In the genomic region with DNA sequence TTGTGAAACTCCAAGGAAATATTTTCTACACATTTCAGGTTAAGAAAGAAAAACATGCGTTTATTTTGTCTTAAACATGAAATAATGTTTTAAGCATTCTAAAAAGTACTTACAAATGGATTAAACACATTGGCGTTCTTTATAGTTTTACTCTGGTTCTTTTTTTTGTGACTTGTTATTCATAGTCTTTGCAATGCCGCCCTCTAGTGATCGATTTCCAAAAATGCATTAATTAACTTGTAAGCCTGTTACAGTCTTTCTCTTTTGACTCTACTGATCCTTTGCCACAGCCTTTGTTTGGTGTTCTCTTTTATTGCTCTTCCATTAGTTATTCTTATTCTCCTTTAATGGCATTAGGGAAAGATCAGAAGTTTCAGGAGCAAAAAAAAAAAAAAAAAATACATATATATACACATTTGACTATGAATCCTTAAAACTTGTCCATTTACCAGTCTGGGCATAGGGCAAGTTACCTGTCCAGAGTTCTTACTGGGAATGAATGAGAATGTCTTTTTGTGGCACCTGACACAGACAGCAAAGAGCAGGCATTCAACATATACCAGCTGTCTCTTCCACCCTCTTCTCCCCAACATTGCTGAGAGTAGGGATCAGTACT, we compare ENCODE assay signal across 8 cellular contexts. TPM values are rescaled to one million over a fixed set of nuclear protein-coding genes. Genes with fewer than 3 reads are reported as not detected.
A peak's percentile ranks its signal among the peaks of the same experiment; 100 is the strongest.
DNase-seq lines count a peak whose midpoint lies in the region; ATAC-seq, FAIRE-seq and TF ChIP-seq lines count a peak whose summit lies in the region.

No MANE protein-coding gene starts in this region.

- H4K20me1 ChIP-seq in MM.1S (ENCODE audit: insufficient read depth, low read length) = no peaks in the 10 kb centered on the region
- no peaks in the 10 kb centered on the region for H4K20me1 ChIP-seq in neural progenitor cell (ENCODE audit: low read depth)

- FAIRE-seq in GM12892 (lab: Jason Lieb, UNC) = peak; percentile 60

- DNase-seq in AG20443 (ENCODE audit: low spot score) (peak; percentile 33), GM12892 (ENCODE audit: insufficient read length) (no peak), MM.1S (peak; percentile 51), Peyer's patch (no peak), epithelial cell of prostate (ENCODE audit: low read depth, low spot score) (peak; percentile 5), neural progenitor cell (ENCODE audit: low spot score) (peak; percentile 79)
- DNase-seq in effector CD4-positive, alpha-beta T cell = no peak

- H3K4me2 ChIP-seq in MM.1S (ENCODE audit: low read depth, low read length) = no peak overlapping the region
- no peak overlapping the region for H3K4me2 ChIP-seq in neural progenitor cell

- no peaks in the 10 kb centered on the region for H3K36me3 Mint-ChIP-seq in neural progenitor cell

- H3K27ac ChIP-seq in MM.1S (ENCODE audit: low read length) (no peak overlapping the region), Peyer's patch (no peak overlapping the region), epithelial cell of prostate (no peak overlapping the region), neural progenitor cell (no peak overlapping the region)

- no peaks in the 10 kb centered on the region for H3K9me2 ChIP-seq in MM.1S (replicated peaks; ENCODE audit: insufficient read depth, low read length)

- H3K27me3 ChIP-seq in MM.1S (replicated peaks; ENCODE audit: insufficient read depth, low read length) (peaks cover 43% of the 10 kb centered on the region), Peyer's patch (no peaks in the 10 kb centered on the region), neural progenitor cell (no peaks in the 10 kb centered on the region)

- no peak for TF ChIP-seq POLR2A in GM12892 (IDR thresholded peaks at IDR 0.05; ENCODE audit: low read depth, low read length)
- TF ChIP-seq POLR2A in Peyer's patch (IDR thresholded peaks at IDR 0.05) = no peak

- no peaks in the 10 kb centered on the region for H3K27me3 Mint-ChIP-seq in neural progenitor cell (ENCODE audit: insufficient read depth, low read depth)

- H3K79me2 ChIP-seq in MM.1S (ENCODE audit: low read length) (no peaks in the 10 kb centered on the region), neural progenitor cell (ENCODE audit: low read depth) (no peaks in the 10 kb centered on the region)

- no peak overlapping the region for H3K9ac ChIP-seq in MM.1S (ENCODE audit: low read length)
- no peak overlapping the region for H3K9ac ChIP-seq in neural progenitor cell

- TF ChIP-seq CTCF in MM.1S (IDR thresholded peaks at IDR 0.05; ENCODE audit: low read length) = peak; percentile 61
- TF ChIP-seq CTCF in Peyer's patch (IDR thresholded peaks at IDR 0.05) = peak in 5 of 6 experiments; percentile 5 to 71 (median 62)
- TF ChIP-seq CTCF in neural progenitor cell (IDR thresholded peaks at IDR 0.05) = peak; percentile 81

- H2AFZ ChIP-seq in MM.1S (ENCODE audit: low read length) (no peak overlapping the region), neural progenitor cell (replicated peaks) (no peak overlapping the region)

- no peak overlapping the region for H3K4me3 ChIP-seq in MM.1S (ENCODE audit: low read length)
- H3K4me3 ChIP-seq in Peyer's patch = no peak overlapping the region
- H3K4me3 ChIP-seq in neural progenitor cell = no peak overlapping the region

- H3K9me3 ChIP-seq in MM.1S (replicated peaks; ENCODE audit: insufficient read depth, low read length) (no peaks in the 10 kb centered on the region), Peyer's patch (no peaks in the 10 kb centered on the region), neural progenitor cell (ENCODE audit: low read depth) (no peaks in the 10 kb centered on the region)

- H3K36me3 ChIP-seq in MM.1S (replicated peaks; ENCODE audit: insufficient read depth, low read length) (no peaks in the 10 kb centered on the region), Peyer's patch (no peaks in the 10 kb centered on the region), neural progenitor cell (no peaks in the 10 kb centered on the region)

- no peaks in the 10 kb centered on the region for H3K4me1 Mint-ChIP-seq in neural progenitor cell

- no peaks in the 10 kb centered on the region for H3K4me1 ChIP-seq in MM.1S (ENCODE audit: low read length)
- no peaks in the 10 kb centered on the region for H3K4me1 ChIP-seq in Peyer's patch
- H3K4me1 ChIP-seq in neural progenitor cell = peaks cover 12% of the 10 kb centered on the region

- H3K9me3 Mint-ChIP-seq in neural progenitor cell = no peaks in the 10 kb centered on the region

- H3F3A ChIP-seq in MM.1S (ENCODE audit: insufficient read depth, low read length) (no peaks in the 10 kb centered on the region), neural progenitor cell (ENCODE audit: low read depth) (no peaks in the 10 kb centered on the region)

- no peak for ATAC-seq in esophagus mucosa

- no peak overlapping the region for H3K27ac Mint-ChIP-seq in neural progenitor cell

- no peak overlapping the region for H3K4me3 Mint-ChIP-seq in neural progenitor cell

RNA-seq across cellular contexts. Expression of a gene that starts 59.9 kb away (rescaled TPM):
- polyA plus RNA-seq in GM12892 (2012; ENCODE audit: missing spikeins) = 11.3 TPM
- total RNA-seq in Peyer's patch (10 to 100 TPM in 1 of 4 donors, 1 to 10 TPM in 3; 2.5 to 10.7 (median 6.5) TPM), neural progenitor cell (ENCODE audit: low replicate concordance) (11.9 and 12.1 TPM in 2 replicates), esophagus mucosa (2.2 TPM)

Comparison
In these comparisons a context has a peak if more than half of its experiments do, and no peak if none do; other contexts are left out.
1. DNase-seq: peak in AG20443 (single experiment), MM.1S (single experiment), epithelial cell of prostate (single experiment) and neural progenitor cell (single experiment); none in GM12892 (single experiment), Peyer's patch (0 of 3) and effector CD4-positive, alpha-beta T cell (single experiment).
2. Peak in every context shown above with its lines, with median percentiles within 50 percentile points of each other: CTCF ChIP-seq.